In the genomic region with DNA sequence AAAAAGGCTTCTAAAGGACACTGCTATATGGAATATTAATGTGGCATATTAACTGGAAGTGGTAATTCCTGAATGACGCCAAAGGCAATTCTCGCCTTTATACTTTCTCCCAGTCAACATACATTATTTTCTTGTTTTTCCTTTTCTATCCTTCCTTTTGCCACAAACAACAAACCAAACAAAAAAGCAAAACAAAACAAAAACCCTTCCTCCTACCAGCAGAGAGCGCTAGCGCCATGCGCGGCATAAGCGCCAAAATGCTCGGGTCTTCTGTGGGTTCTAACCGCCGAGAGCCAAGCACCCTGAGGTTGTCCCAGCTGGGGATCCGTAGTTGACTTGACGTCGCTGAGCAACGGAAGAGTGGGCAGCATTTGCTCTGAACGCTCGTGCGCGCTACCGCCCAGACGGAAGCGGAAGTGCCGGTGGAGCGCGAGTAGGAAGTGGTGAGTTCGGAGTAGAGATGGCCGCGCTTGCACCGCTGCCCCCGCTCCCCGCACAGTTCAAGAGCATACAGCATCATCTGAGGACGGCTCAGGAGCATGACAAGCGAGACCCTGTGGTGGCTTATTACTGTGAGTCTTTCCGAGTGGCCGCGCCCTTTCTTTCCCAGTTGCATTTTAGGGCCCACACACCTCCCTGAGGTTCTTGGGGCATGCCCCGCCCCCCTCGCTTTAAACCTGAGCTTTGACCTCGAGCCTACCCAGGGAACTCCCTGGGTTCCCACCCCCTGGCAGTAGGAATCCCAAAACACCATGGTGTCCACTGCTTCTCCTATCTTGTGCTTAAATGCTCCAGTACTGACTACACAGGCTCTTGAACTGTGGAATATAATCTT, we compare ENCODE assay signal across 1 cellular context.
TF ChIP-seq lines count a peak whose summit lies in the region.

Gene NMBR (minus strand): TSS at position 295 of the 835 bp plus-strand sequence. CDS start 58,464 bp downstream, outside the sequence.
Gene VTA1 (plus strand): TSS at position 436 of the 835 bp plus-strand sequence. CDS start 25 bp downstream, at position 461.

TF ChIP-seq in H1, 55 proteins besides CTCF, POLR2A, EP300 and RAD21 (continued from another document):
- TF ChIP-seq KDM1A (IDR thresholded peaks at IDR 0.05; ENCODE audit: borderline replicate concordance, low read length): peak; percentile 55; the same call in 1 of the 2 replicates
- TF ChIP-seq KDM5A (IDR thresholded peaks at IDR 0.05; ENCODE audit: low read length): peak; percentile 80
- no peak for TF ChIP-seq SUZ12 (IDR thresholded peaks at IDR 0.05; ENCODE audit: low read length)
